Comparison of ENCODE assay signal across 11 cellular contexts in the genomic region with DNA sequence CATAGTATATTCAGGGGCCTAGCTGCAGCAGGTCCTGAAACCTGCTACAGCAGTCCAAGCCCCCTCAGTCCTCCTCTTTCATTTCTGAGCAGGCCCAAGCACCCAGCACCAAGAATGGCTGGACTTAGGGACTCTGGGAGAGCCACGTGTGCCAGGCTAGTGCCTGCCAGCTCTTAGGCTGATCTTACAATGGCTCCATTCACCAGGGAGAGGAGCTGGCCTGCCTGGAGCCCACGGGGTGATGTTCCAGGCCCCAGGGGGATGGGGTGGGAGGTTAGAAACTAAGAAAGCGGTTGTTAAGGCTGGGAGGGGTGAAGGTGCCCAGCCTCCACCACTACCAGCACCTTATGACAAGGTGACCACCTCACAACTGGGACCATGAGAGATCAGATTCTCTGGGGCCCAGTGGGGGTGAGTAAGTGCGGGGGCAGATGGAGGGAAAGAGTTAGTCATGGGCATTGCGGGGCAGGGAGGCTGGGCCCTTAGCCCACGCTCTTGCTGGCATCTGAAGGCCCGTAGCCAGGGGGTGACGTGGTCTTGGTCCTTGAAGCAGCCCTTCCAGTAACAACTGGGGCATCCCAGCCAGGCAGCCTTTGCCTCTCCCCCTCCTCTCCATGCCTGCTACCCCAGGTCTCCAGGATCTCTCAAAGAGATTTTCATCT. TPM values are rescaled to one million over a fixed set of nuclear protein-coding genes. Genes with fewer than 3 reads are reported as not detected.
DNase-seq lines count a peak whose midpoint lies in the region; ATAC-seq, FAIRE-seq and TF ChIP-seq lines count a peak whose summit lies in the region.
"Had no signal": no experiment of that assay in that cellular context is flagged by ENCODE, and none has a peak within 500 bp of the region (broad histone marks: within the 10 kb centered on the region; RNA-seq: fewer than 3 reads in every experiment).

No MANE protein-coding gene starts in this region.

- no peaks in the 10 kb centered on the region for H3K79me1 ChIP-seq in H1 (ENCODE audit: low read depth, low read length)

- WGBS in H1 (ENCODE audit: extremely low coverage in 1 of 2, insufficient coverage in 1 of 2, insufficient read length in 1 of 2, insufficient replicate concordance in 2 of 2, low coverage in 1 of 2, low lambda C conversion rate in 2 of 2, missing lambda C conversion rate in 1 of 2), 2 experiments, result 92% methylated on average over 8 of the region's 8 CpGs; no CpG with 5 or more reads in 1 of the 2 experiments

- no peaks in the 10 kb centered on the region for H3K9me3 Mint-ChIP-seq in activated CD8-positive, alpha-beta memory T cell treated with anti-CD3 and anti-CD28 coated beads, Interleukin-2, amount 10 ng/mL, durations not matched to agents 7 days and 5 days (ENCODE audit: low read depth)

- H3K9me3 ChIP-seq in Panc1 (ENCODE audit: control insufficient read depth, insufficient read depth, low read depth, low read length) (no peaks in the 10 kb centered on the region), H1 (ENCODE audit: insufficient read depth in 2 of 2, low read depth in 1 of 2, low read length in 1 of 2) (no peaks in the 10 kb centered on the region)

- FAIRE-seq in H1 (lab: Jason Lieb, UNC), result no peak

- TF ChIP-seq RAD21 in H1 (IDR thresholded peaks at IDR 0.05 in 1 of 2, conservative IDR thresholded peaks at IDR 0.05 in 1 of 2; ENCODE audit: low read depth in 2 of 2, low read length in 2 of 2), result no peak

- no peak overlapping the region for H3K9ac ChIP-seq in H1 (replicated peaks in 1 of 4; ENCODE audit: extremely low read depth in 1 of 4, low read depth in 3 of 4, low read length in 3 of 4)

- H3K56ac ChIP-seq in H1 (replicated peaks; ENCODE audit: insufficient read length, low read depth, low read length), result no peak overlapping the region

- no peak overlapping the region for H3K4me3 Mint-ChIP-seq in activated CD8-positive, alpha-beta memory T cell treated with anti-CD3 and anti-CD28 coated beads, Interleukin-2, amount 10 ng/mL, durations not matched to agents 7 days and 5 days

- H3K27me3 Mint-ChIP-seq in activated CD8-positive, alpha-beta memory T cell treated with anti-CD3 and anti-CD28 coated beads, Interleukin-2, amount 10 ng/mL, durations not matched to agents 7 days and 5 days, result no peaks in the 10 kb centered on the region

- H2BK15ac ChIP-seq in H1 (ENCODE audit: low read length), result no peak overlapping the region

- no peak overlapping the region for H3K27ac Mint-ChIP-seq in activated CD8-positive, alpha-beta memory T cell treated with anti-CD3 and anti-CD28 coated beads, Interleukin-2, amount 10 ng/mL, durations not matched to agents 7 days and 5 days

- H3K27me3 ChIP-seq in Panc1 (ENCODE audit: control insufficient read depth, insufficient read depth, low read length) (no peaks in the 10 kb centered on the region), H1 (replicated peaks in 1 of 4; ENCODE audit: control insufficient read depth in 3 of 4, extremely low read depth in 1 of 4, insufficient read depth in 3 of 4, low read length in 3 of 4) (no peaks in the 10 kb centered on the region)

- H3K4me3 ChIP-seq in Panc1 (ENCODE audit: low read depth in 2 of 2, low read length in 2 of 2) (no peak overlapping the region), H1 (ENCODE audit: extremely low read depth in 1 of 4, insufficient read depth in 2 of 4, low read depth in 3 of 4, low read length in 4 of 4) (no peak overlapping the region)
- H3K4me3 ChIP-seq: lung had no signal

- no peaks in the 10 kb centered on the region for H4K20me1 ChIP-seq in H1 (replicated peaks in 1 of 2; ENCODE audit: control insufficient read depth in 1 of 2, insufficient read depth in 2 of 2, low read length in 2 of 2)

- peak overlapping the region; percentile 35; the same call in 1 of the 2 replicates for H4K8ac ChIP-seq in H1 (ENCODE audit: extremely low read depth, insufficient read depth, low read length)

- no peaks in the 10 kb centered on the region for H3K79me2 ChIP-seq in H1 (ENCODE audit: control insufficient read depth in 1 of 2, insufficient read depth in 2 of 2, low read length in 2 of 2)

- no peak overlapping the region for H4K91ac ChIP-seq in H1 (replicated peaks; ENCODE audit: insufficient read length, low read length)

- H3K36me3 ChIP-seq in Panc1 (ENCODE audit: control insufficient read depth, insufficient read depth, low read length), result no peaks in the 10 kb centered on the region
- H3K36me3 ChIP-seq in H1 (ENCODE audit: control insufficient read depth in 2 of 4, insufficient read depth in 4 of 4, low read length in 3 of 4), result no peaks in the 10 kb centered on the region

- H3K4ac ChIP-seq in H1 (replicated peaks; ENCODE audit: insufficient read length, low read depth, low read length), result no peak overlapping the region

- H3K4me1 Mint-ChIP-seq in activated CD8-positive, alpha-beta memory T cell treated with anti-CD3 and anti-CD28 coated beads, Interleukin-2, amount 10 ng/mL, durations not matched to agents 7 days and 5 days, result peaks cover 6% of the 10 kb centered on the region

- H2BK5ac ChIP-seq in H1 (ENCODE audit: low read depth, low read length), result no peak overlapping the region

- H2AK5ac ChIP-seq in H1 (ENCODE audit: low read depth, low read length), result no peak overlapping the region

- H3K18ac ChIP-seq in H1 (ENCODE audit: extremely low read depth, low read length), result no peak overlapping the region

- 0 out of 2 replicates have a peak, but pooled peaks have one; percentile 17 for ATAC-seq in Panc1
- no peak for ATAC-seq in GM21447 (IDR thresholded peaks at IDR 0.05; ENCODE audit: unreplicated experiment)
- ATAC-seq in activated CD8-positive, alpha-beta memory T cell treated with anti-CD3 and anti-CD28 coated beads, Interleukin-2, amount 10 ng/mL, durations not matched to agents 7 days and 5 days, result no peak

- H3K27ac ChIP-seq in Panc1 (ENCODE audit: low read length) (no peak overlapping the region), H1 (ENCODE audit: low read depth, low read length) (no peak overlapping the region)

- H2AFZ ChIP-seq in H1 (ENCODE audit: low read length), result no peak overlapping the region

- no peak overlapping the region for H2BK12ac ChIP-seq in H1 (ENCODE audit: low read depth, low read length)

- CTCF ChIA-PET in Panc1 (lab: Charles Lee), result no interaction called here
- CTCF ChIA-PET in H1 (lab: Charles Lee; ENCODE audit: partially characterized antibody), result interaction anchor here (0.6 to 1.4 kb wide), 4 partner anchors 46 to 1366 kb away, joined by 3 to 5 read pairs (median 3); no protein-coding TSS in a partner anchor
- CTCF ChIA-PET in activated CD8-positive, alpha-beta memory T cell treated with anti-CD3 and anti-CD28 coated beads, Interleukin-2, amount 10 ng/mL, durations not matched to agents 7 days and 5 days (lab: Charles Lee), result interaction anchor here (1.1 kb wide), 1 partner anchor 14 kb away, joined by 3 read pairs; no protein-coding TSS in a partner anchor

- DNase-seq in EH (ENCODE audit: low read depth) (peak; percentile 54), Panc1 (ENCODE audit: low read depth, low spot score) (no peak), H1 (ENCODE audit: low read depth in 1 of 2, low spot score in 2 of 2) (no peak), posterior cingulate gyrus (peak; percentile 74 to 97 (median 82)), UCSD-AML1 (lab: John Stamatoyannopoulos, UW; ENCODE audit: unreplicated experiment) (no peak), cerebellar nuclear complex (lab: John Stamatoyannopoulos, UW) (no peak)
- no peak for DNase-seq in activated CD8-positive, alpha-beta memory T cell treated with anti-CD3 and anti-CD28 coated beads, Interleukin-2, amount 10 ng/mL, durations not matched to agents 7 days and 5 days
- DNase-seq: erythroblast, NCI-H2081 treated with DMSO at 0.1 percent for 48 hours had no signal

- no peak overlapping the region for H2BK20ac ChIP-seq in H1 (ENCODE audit: low read length)

- no peak for TF ChIP-seq CTCF in Panc1 (IDR thresholded peaks at IDR 0.05)
- no peak for TF ChIP-seq CTCF in H1 (IDR thresholded peaks at IDR 0.05; ENCODE audit: control extremely low read depth in 1 of 3, insufficient read depth in 1 of 3, low read depth in 1 of 3, low read length in 3 of 3)

- in situ Hi-C loops in Panc1 (cut with HindIII; ENCODE audit: low pct_unique_long_range_greater_than_20kb, low sequenced_read_pairs), result no loop called here

- no peak for TF ChIP-seq POLR2A in H1 (IDR thresholded peaks at IDR 0.05; ENCODE audit: control extremely low read depth in 1 of 2, low read depth in 2 of 2, low read length in 2 of 2)

- no peaks in the 10 kb centered on the region for H3K23me2 ChIP-seq in H1 (ENCODE audit: low read depth, low read length)

- H3K14ac ChIP-seq in H1 (ENCODE audit: insufficient read length), result no peak overlapping the region

- H2BK120ac ChIP-seq in H1 (replicated peaks; ENCODE audit: low read depth, low read length), result no peak overlapping the region

- no peaks in the 10 kb centered on the region for H3K36me3 Mint-ChIP-seq in activated CD8-positive, alpha-beta memory T cell treated with anti-CD3 and anti-CD28 coated beads, Interleukin-2, amount 10 ng/mL, durations not matched to agents 7 days and 5 days

- H4K5ac ChIP-seq in H1 (ENCODE audit: insufficient read length, low read depth, low read length), result no peak overlapping the region

- POLR2A ChIA-PET in Panc1 (lab: Charles Lee), result no interaction called here
- POLR2A ChIA-PET in H1 (lab: Charles Lee; ENCODE audit: partially characterized antibody), result no interaction called here

- H3K4me1 ChIP-seq in Panc1 (ENCODE audit: control insufficient read depth, insufficient read depth, low read length), result no peaks in the 10 kb centered on the region
- H3K4me1 ChIP-seq in H1 (replicated peaks in 1 of 4; ENCODE audit: control insufficient read depth in 3 of 4, insufficient read depth in 4 of 4, low read length in 3 of 4), result no peaks in the 10 kb centered on the region

- no peak for TF ChIP-seq EP300 in H1 (IDR thresholded peaks at IDR 0.05; ENCODE audit: borderline replicate concordance in 1 of 2, low read depth in 2 of 2, low read length in 2 of 2)

- intact Hi-C loops in Panc1 (cut with micrococcal nuclease; ENCODE audit: unreplicated experiment) (no loop called here), posterior cingulate gyrus (cut with DNase I) (loop anchor here (2.0 kb wide), 1 partner anchor 30 kb away; the partner anchor contains the start of gene CLIC4)

- H3K4me2 ChIP-seq in H1 (ENCODE audit: insufficient read depth in 1 of 2, low read depth in 2 of 2, low read length in 2 of 2), result no peak overlapping the region

- no TSS peak for BruUV-seq in Panc1 (replicated peaks; lab: Mats Ljungman, UMichigan)

- no peak overlapping the region for H3K23ac ChIP-seq in H1 (ENCODE audit: insufficient read length)

RNA-seq across cellular contexts. Expression of gene CLIC4, which starts 30.3 kb away (rescaled TPM):
- 123 TPM for total RNA-seq in Panc1 (2021; ENCODE audit: unreplicated experiment)
- 162 TPM for polyA plus RNA-seq in Panc1 (2012; ENCODE audit: insufficient read length)
- 281 and 293 TPM in 2 replicates for total RNA-seq in H1 (2021; fragmentation: NEBNext Ultra II Directional; extraction: Animal tissue kit (Norgen Biotek cat#: 25700))
- polyA plus RNA-seq in H1 (2011; rRNA removed), result 75.1 and 77.5 TPM in 2 replicates
- 106 TPM for polyA plus RNA-seq in H1 (2011; cell fraction: cytosol; rRNA removed)
- 36.4 TPM for polyA plus RNA-seq in H1 (2011; cell fraction: nucleus; rRNA removed)
- 90.8 to 156 TPM (median 113 TPM) in 4 replicates for polyA plus RNA-seq in H1 (2012, experiment 1 of 2)
- 23.0 TPM for polyA plus RNA-seq in H1 (2012, experiment 2 of 2)
- polyA plus RNA-seq in H1 (2013, experiment 1 of 2), result 121 TPM
- polyA plus RNA-seq in H1 (2013, experiment 2 of 2), result 134 TPM
- polyA minus RNA-seq in H1 (2011; rRNA and poly(A)+ RNA removed), result 54.2 and 97.8 TPM in 2 replicates
- 103 TPM for polyA minus RNA-seq in H1 (2011; cell fraction: cytosol; rRNA and poly(A)+ RNA removed)
- polyA minus RNA-seq in H1 (2011; cell fraction: nucleus; rRNA and poly(A)+ RNA removed), result 90.3 TPM
- 10 to 100 TPM; 16.9 to 23.0 TPM for total RNA-seq in activated CD8-positive, alpha-beta memory T cell treated with anti-CD3 and anti-CD28 coated beads, Interleukin-2, amount 10 ng/mL, durations not matched to agents 7 days and 5 days

Comparison
In these comparisons a context has a peak if more than half of its experiments do, and no peak if none do; other contexts are left out.
1. DNase-seq: peak in EH (single experiment) and posterior cingulate gyrus (10 of 10); none in Panc1 (single experiment), H1 (0 of 2), UCSD-AML1 (single experiment), cerebellar nuclear complex (0 of 2) and activated CD8-positive, alpha-beta memory T cell treated with anti-CD3 and anti-CD28 coated beads, Interleukin-2, amount 10 ng/mL, durations not matched to agents 7 days and 5 days (single experiment).